Comparison of ENCODE assay signal across 27 cellular contexts in genomic region chr18:12007063-12007462, GRCh38.
"Had no signal": no experiment of that assay in that cellular context is flagged by ENCODE, and none has a peak within 500 bp of the region (broad histone marks: within the 10 kb centered on the region; RNA-seq: fewer than 3 reads in every experiment).

No MANE protein-coding gene starts in this region.

- H3K27ac ChIP-seq: breast epithelium, left lung, upper lobe of left lung, vagina had no signal

- H3K9me3 ChIP-seq: breast epithelium, gastrocnemius medialis, left lung, upper lobe of left lung, vagina had no signal

- H3K27me3 ChIP-seq: breast epithelium, gastrocnemius medialis, left lung, upper lobe of left lung, vagina had no signal

- H3K36me3 ChIP-seq: breast epithelium had no signal

- H3K4me3 ChIP-seq: breast epithelium, gastrocnemius medialis, left lung, lung, skin epidermis, upper lobe of left lung, vagina had no signal

- H3K4me1 ChIP-seq: breast epithelium had no signal

- DNase-seq: activated CD4-positive, alpha-beta memory T cell treated with anti-CD3 and anti-CD28 coated beads for 36 hours; activated CD4-positive, alpha-beta T cell treated with anti-CD3 and anti-CD28 coated beads, Interleukin-2, amount 10 ng/mL, durations not matched to agents 24 days and 14 days; activated CD4-positive, CD25-positive, alpha-beta regulatory T cell treated with anti-CD3 and anti-CD28 coated beads, Interleukin-2, amount 50 U/mL, for 72 hours; activated CD8-positive, alpha-beta memory T cell treated with anti-CD3 and anti-CD28 coated beads, Interleukin-2, amount 50 U/mL, for 4 hours; activated gamma-delta T cell treated with Interleukin-2 at 50 U/mL for 16 hours; activated naive CD4-positive, alpha-beta T cell treated with anti-CD3 and anti-CD28 coated beads, Interleukin-2, amount 50 U/mL, for 16 hours; activated T-cell treated with anti-CD3 and anti-CD28 coated beads, Interleukin-2, amount 50 U/mL, for 1 hour; amniotic stem cell; central memory CD4-positive, alpha-beta T cell; dermis blood vessel endothelial cell; effector CD4-positive, alpha-beta T cell; gastrocnemius medialis; hippocampal formation; left lung; mesendoderm; stimulated activated CD4-positive, alpha-beta T cell treated with anti-CD3 and anti-CD28 coated beads, Interleukin-12 subunit alpha, Interleukin-12 subunit beta, amount 100 ng/mL, for 4 hours; stimulated activated CD4-positive, alpha-beta T cell treated with anti-CD3 and anti-CD28 coated beads, Interleukin-4, amount 100 ng/mL, for 24 hours; substantia nigra; T-helper 2 cell; upper lobe of left lung had no signal

- ATAC-seq: gastrocnemius medialis; left lung; natural killer cell treated with Interleukin-12 subunit alpha and Interleukin-12 subunit beta and Interleukin-15 and Interleukin-18, amount 100 ng/mL, for 72 hours; sciatic nerve; stimulated activated effector memory CD8-positive, alpha-beta T cell treated with anti-CD3 and anti-CD28 coated beads, Interleukin-12 subunit alpha, Interleukin-12 subunit beta, amount 100 ng/mL, for 72 hours had no signal
